Comparison of ENCODE assay signal across 8 cellular contexts in genomic region chr10:33008499-33009243, GRCh38. TPM values are rescaled to one million over a fixed set of nuclear protein-coding genes. Genes with fewer than 3 reads are reported as not detected.
DNase-seq lines count a peak whose midpoint lies in the region; ATAC-seq and TF ChIP-seq lines count a peak whose summit lies in the region.

No MANE protein-coding gene starts in this region.

- no peaks in the 10 kb centered on the region for H3K27me3 ChIP-seq in CD8-positive, alpha-beta memory T cell (ENCODE audit: insufficient read depth, low read length, poor library complexity, severe bottlenecking)
- H3K27me3 ChIP-seq in adrenal gland (no peaks in the 10 kb centered on the region), right atrium auricular region (no peaks in the 10 kb centered on the region)

- peak overlapping the region; percentile 22 for H3K27ac ChIP-seq in CD8-positive, alpha-beta memory T cell (ENCODE audit: low read depth, low read length)
- H3K27ac ChIP-seq in adrenal gland: no peak overlapping the region
- H3K27ac ChIP-seq in right atrium auricular region: no peak overlapping the region

- CTCF ChIA-PET in CD8-positive, alpha-beta memory T cell (lab: Charles Lee): interaction anchor here (0.6 to 2.2 kb wide), 30 partner anchors 9 to 818 kb away, joined by 3 to 12 read pairs (median 4); no protein-coding TSS in a partner anchor
- CTCF ChIA-PET in T-cell (lab: Charles Lee): interaction anchor here (0.6 to 1.7 kb wide), 30 partner anchors 11 to 1481 kb away, joined by 3 to 9 read pairs (median 4); no protein-coding TSS in a partner anchor

- no peaks in the 10 kb centered on the region for H3K9me3 Mint-ChIP-seq in CD8-positive, alpha-beta memory T cell
- no peaks in the 10 kb centered on the region for H3K9me3 Mint-ChIP-seq in T-cell

- H3K36me3 ChIP-seq in CD8-positive, alpha-beta memory T cell (ENCODE audit: insufficient read depth, low read length): no peaks in the 10 kb centered on the region
- no peaks in the 10 kb centered on the region for H3K36me3 ChIP-seq in adrenal gland (replicated peaks in 1 of 2)
- no peaks in the 10 kb centered on the region for H3K36me3 ChIP-seq in right atrium auricular region

- ATAC-seq in GM21526 (IDR thresholded peaks at IDR 0.05; ENCODE audit: low FRiP score, unreplicated experiment) (peak; percentile 72), T-cell (replicated peaks in 1 of 4) (peak; percentile 48 to 61 (median 52)), sciatic nerve (peak; percentile 67), HG02588 (IDR thresholded peaks at IDR 0.05; ENCODE audit: unreplicated experiment) (no peak)

- WGBS in adrenal gland, 4 donors: 15 to 20% (median 17%) methylated on average over 9 of the region's 9 CpGs

- H3K27ac Mint-ChIP-seq in CD8-positive, alpha-beta memory T cell: peak overlapping the region; percentile 41 to 97 (median 92)
- H3K27ac Mint-ChIP-seq in T-cell: peak overlapping the region; percentile 86 to 98

- H3K4me3 Mint-ChIP-seq in CD8-positive, alpha-beta memory T cell: peak overlapping the region; percentile 29 to 82 (median 64)
- peak overlapping the region; percentile 61 to 68 (median 66) for H3K4me3 Mint-ChIP-seq in T-cell

- H3K4me3 ChIP-seq in CD8-positive, alpha-beta memory T cell (ENCODE audit: low read length): peak overlapping the region; percentile 63
- H3K4me3 ChIP-seq in adrenal gland (no peak overlapping the region), right atrium auricular region (no peak overlapping the region)

- peak; percentile 96 to 100 (median 98) for TF ChIP-seq CTCF in adrenal gland (IDR thresholded peaks at IDR 0.05)
- TF ChIP-seq CTCF in right atrium auricular region (IDR thresholded peaks at IDR 0.05): peak; percentile 98 to 99

- DNase-seq in CD8-positive, alpha-beta memory T cell: peak; percentile 39 to 66 (median 46)
- DNase-seq in NCI-H1092 treated with DMSO at 0.1 percent for 48 hours (lab: John Stamatoyannopoulos, UW) (peak; percentile 44), T-cell (peak in 28 of 34 experiments; percentile 10 to 57 (median 40)), adrenal gland (peak; percentile 59 to 84 (median 73)), right atrium auricular region (ENCODE audit: low spot score) (peak; percentile 68), sciatic nerve (ENCODE audit: low spot score) (peak; percentile 76)

- peaks cover 44 to 60% (median 52%) of the 10 kb centered on the region in 3 donors for H3K4me1 Mint-ChIP-seq in CD8-positive, alpha-beta memory T cell
- peaks cover 35 to 67% (median 51%) of the 10 kb centered on the region in 3 donors for H3K4me1 Mint-ChIP-seq in T-cell

- H3K27me3 Mint-ChIP-seq in CD8-positive, alpha-beta memory T cell: peaks cover 0 to 2% of the 10 kb centered on the region in 2 donors
- peaks cover 0 to 5% of the 10 kb centered on the region in 2 donors for H3K27me3 Mint-ChIP-seq in T-cell

- H3K36me3 Mint-ChIP-seq in CD8-positive, alpha-beta memory T cell: no peaks in the 10 kb centered on the region
- H3K36me3 Mint-ChIP-seq in T-cell: no peaks in the 10 kb centered on the region

- POLR2A ChIA-PET in CD8-positive, alpha-beta memory T cell (lab: Charles Lee): no interaction called here
- POLR2A ChIA-PET in T-cell (lab: Charles Lee): interaction anchor here in 1 of 2 donors (0.7 to 1.2 kb wide), 2 partner anchors 89 to 131 kb away, joined by 3 to 4 read pairs; no protein-coding TSS in a partner anchor

- no peak for TF ChIP-seq POLR2A in adrenal gland (IDR thresholded peaks at IDR 0.05)

- H3K9me3 ChIP-seq in CD8-positive, alpha-beta memory T cell (ENCODE audit: low read length): no peaks in the 10 kb centered on the region
- no peaks in the 10 kb centered on the region for H3K9me3 ChIP-seq in adrenal gland (replicated peaks in 1 of 3)
- H3K9me3 ChIP-seq in right atrium auricular region: no peaks in the 10 kb centered on the region

- intact Hi-C loops in adrenal gland (cut with DNase I): no loop called here
- intact Hi-C loops in sciatic nerve (cut with DNase I): no loop called here

- peaks cover 27% of the 10 kb centered on the region for H3K4me1 ChIP-seq in CD8-positive, alpha-beta memory T cell (ENCODE audit: insufficient read depth, low read length)
- peaks cover 0 to 14% of the 10 kb centered on the region in 2 donors for H3K4me1 ChIP-seq in adrenal gland (replicated peaks in 1 of 2)
- peaks cover 0 to 17% of the 10 kb centered on the region in 2 donors for H3K4me1 ChIP-seq in right atrium auricular region

RNA-seq across cellular contexts. Expression of gene ITGB1, which starts 50.6 kb away (rescaled TPM):
- 10 to 100 TPM; 75.5 to 82.1 TPM for total RNA-seq in CD8-positive, alpha-beta memory T cell
- polyA plus RNA-seq in CD8-positive, alpha-beta memory T cell: 342 TPM
- total RNA-seq in T-cell (100 to 1,000 TPM; 140 to 269 (median 177) TPM), adrenal gland (100 to 1,000 TPM; 288 to 803 (median 331) TPM), right atrium auricular region (1,000 to 10,000 TPM in 1 of 2 donors, 100 to 1,000 TPM in 1; 454 to 1,054 TPM), sciatic nerve (373 TPM)
- polyA plus RNA-seq in adrenal gland: 100 to 1,000 TPM in 2 of 3 donors, 10 to 100 TPM in 1; 93.3 to 400 (median 105) TPM
